Comparison of ENCODE assay signal across 10 cellular contexts in genomic region chr5:124504081-124504916, GRCh38.
DNase-seq lines count a peak whose midpoint lies in the region; ATAC-seq and TF ChIP-seq lines count a peak whose summit lies in the region.
"Had no signal": no experiment of that assay in that cellular context is flagged by ENCODE, and none has a peak within 500 bp of the region (broad histone marks: within the 10 kb centered on the region; RNA-seq: fewer than 3 reads in every experiment).

No MANE protein-coding gene starts in this region.

- TF ChIP-seq CTCF in Panc1 (IDR thresholded peaks at IDR 0.05) (no peak), BE2C (IDR thresholded peaks at IDR 0.05; ENCODE audit: low read depth, low read length) (no peak)

- H3K9me3 ChIP-seq in Panc1 (ENCODE audit: control insufficient read depth, insufficient read depth, low read depth, low read length) (no peaks in the 10 kb centered on the region), BE2C (no peaks in the 10 kb centered on the region)

- H3K27me3 Mint-ChIP-seq in effector memory CD8-positive, alpha-beta T cell, result no peaks in the 10 kb centered on the region

- H3K9me3 Mint-ChIP-seq in effector memory CD8-positive, alpha-beta T cell, result peaks cover 6 to 13% of the 10 kb centered on the region in 2 donors

- H3K4me3 Mint-ChIP-seq in effector memory CD8-positive, alpha-beta T cell, result no peak overlapping the region

- H3K4me1 Mint-ChIP-seq in effector memory CD8-positive, alpha-beta T cell (ENCODE audit: low read depth in 2 of 2), result no peaks in the 10 kb centered on the region

- no TSS peak for BruUV-seq in Panc1 (replicated peaks; lab: Mats Ljungman, UMichigan)

- H3K27ac Mint-ChIP-seq in effector memory CD8-positive, alpha-beta T cell, result no peak overlapping the region

- H3K4me1 ChIP-seq in Panc1 (ENCODE audit: control insufficient read depth, insufficient read depth, low read length), result no peaks in the 10 kb centered on the region
- H3K4me1 ChIP-seq in BE2C, result no peaks in the 10 kb centered on the region

- H3K36me3 ChIP-seq in Panc1 (ENCODE audit: control insufficient read depth, insufficient read depth, low read length) (no peaks in the 10 kb centered on the region), BE2C (no peaks in the 10 kb centered on the region)

- in situ Hi-C loops in Panc1 (cut with HindIII; ENCODE audit: low pct_unique_long_range_greater_than_20kb, low sequenced_read_pairs), result no loop called here

- ATAC-seq in HG02981 (IDR thresholded peaks at IDR 0.05; ENCODE audit: unreplicated experiment) (peak; percentile 73), Panc1 (no peak)
- ATAC-seq in effector memory CD8-positive, alpha-beta T cell (replicated peaks), result no peak
- ATAC-seq: Right ventricle myocardium inferior had no signal

- H3K4me3 ChIP-seq in Panc1 (ENCODE audit: low read depth in 2 of 2, low read length in 2 of 2), result no peak overlapping the region
- H3K4me3 ChIP-seq in BE2C (ENCODE audit: low read depth, low read length), result no peak overlapping the region

- no peaks in the 10 kb centered on the region for H3K27me3 ChIP-seq in Panc1 (ENCODE audit: control insufficient read depth, insufficient read depth, low read length)
- H3K27me3 ChIP-seq in BE2C, result no peaks in the 10 kb centered on the region

- POLR2A ChIA-PET in Panc1 (lab: Charles Lee), result no interaction called here

- intact Hi-C loops in Panc1 (cut with micrococcal nuclease; ENCODE audit: unreplicated experiment), result no loop called here

- CTCF ChIA-PET in Panc1 (lab: Charles Lee), result no interaction called here

- peak; percentile 26 for DNase-seq in NOMO-1 treated with DMSO at 0.1 percent for 48 hours (lab: John Stamatoyannopoulos, UW; ENCODE audit: unreplicated experiment)
- no peak for DNase-seq in NOMO-1 treated with dmso at 0.1 percent for 144 hours (lab: John Stamatoyannopoulos, UW; ENCODE audit: unreplicated experiment)
- no peak for DNase-seq in Panc1 (ENCODE audit: low read depth, low spot score)
- no peak for DNase-seq in effector memory CD8-positive, alpha-beta T cell
- no peak for DNase-seq in globus pallidus (ENCODE audit: low spot score)
- DNase-seq in BE2C, result no peak
- DNase-seq in NCI-H524 treated with DMSO at 0.1 percent for 48 hours (lab: John Stamatoyannopoulos, UW), result no peak
- DNase-seq: KBM-7 had no signal

- H3K36me3 Mint-ChIP-seq in effector memory CD8-positive, alpha-beta T cell (ENCODE audit: insufficient read depth), result no peaks in the 10 kb centered on the region

- peak overlapping the region; percentile 23; the same call in 1 of the 2 replicates for H3K27ac ChIP-seq in Panc1 (ENCODE audit: low read length)
